In genomic region chr2:200665626-200666453, GRCh38 we compare ENCODE assay signal across 27 cellular contexts.
"Had no signal": no experiment of that assay in that cellular context is flagged by ENCODE, and none has a peak within 500 bp of the region (broad histone marks: within the 10 kb centered on the region; RNA-seq: fewer than 3 reads in every experiment).

No MANE protein-coding gene starts in this region.

- H3K4me1 Mint-ChIP-seq: activated naive CD4-positive, alpha-beta T cell treated with anti-CD3 and anti-CD28 coated beads, Interleukin-2, amount 50 U/mL, for 24 hours; activated T-helper 17 cell treated with anti-CD3 and anti-CD28 coated beads, Interleukin-2, amount 50 U/mL, for 72 hours; immature natural killer cell had no signal

- H3K27ac ChIP-seq: colonic mucosa, dorsolateral prefrontal cortex, gastroesophageal sphincter, pancreas, psoas muscle, right atrium auricular region, spleen, suprapubic skin, tibial artery, upper lobe of right lung, WERI-Rb-1 had no signal

- H3K36me3 ChIP-seq: colonic mucosa, right atrium auricular region, spleen, upper lobe of right lung, WERI-Rb-1 had no signal

- H3K36me3 Mint-ChIP-seq: activated CD4-positive, alpha-beta memory T cell treated with anti-CD3 and anti-CD28 coated beads for 36 hours; activated naive CD4-positive, alpha-beta T cell treated with anti-CD3 and anti-CD28 coated beads, Interleukin-2, amount 50 U/mL, for 24 hours; immature natural killer cell; mesothelial cell of epicardium; naive thymus-derived CD4-positive, alpha-beta T cell had no signal

- H3K4me3 ChIP-seq: colonic mucosa, dorsolateral prefrontal cortex, gastroesophageal sphincter, pancreas, psoas muscle, right atrium auricular region, spleen, suprapubic skin, tibial artery, upper lobe of right lung had no signal

- H3K4me3 Mint-ChIP-seq: activated CD4-positive, alpha-beta memory T cell treated with anti-CD3 and anti-CD28 coated beads for 36 hours; activated CD4-positive, alpha-beta T cell treated with anti-CD3 and anti-CD28 coated beads, Interleukin-2, amount 10 ng/mL, durations not matched to agents 24 days and 14 days; activated naive CD4-positive, alpha-beta T cell treated with anti-CD3 and anti-CD28 coated beads, Interleukin-2, amount 50 U/mL, for 24 hours; activated naive CD8-positive, alpha-beta T cell treated with anti-CD3 and anti-CD28 coated beads, Interleukin-2, amount 50 U/mL, for 24 hours; activated T-cell treated with anti-CD3 and anti-CD28 coated beads, Interleukin-2, amount 50 U/mL, for 4 hours; activated T-helper 17 cell treated with anti-CD3 and anti-CD28 coated beads, Interleukin-2, amount 50 U/mL, for 72 hours; immature natural killer cell; mesothelial cell of epicardium; naive thymus-derived CD4-positive, alpha-beta T cell had no signal

- DNase-seq: activated CD4-positive, alpha-beta memory T cell treated with anti-CD3 and anti-CD28 coated beads for 36 hours; activated CD4-positive, alpha-beta T cell treated with anti-CD3 and anti-CD28 coated beads, Interleukin-2, amount 10 ng/mL, durations not matched to agents 24 days and 14 days; activated CD4-positive, CD25-positive, alpha-beta regulatory T cell treated with anti-CD3 and anti-CD28 coated beads, Interleukin-2, amount 50 U/mL, for 72 hours; activated naive CD8-positive, alpha-beta T cell treated with anti-CD3 and anti-CD28 coated beads, Interleukin-2, amount 50 U/mL, for 24 hours; activated T-cell treated with anti-CD3 and anti-CD28 coated beads, Interleukin-2, amount 50 U/mL, for 4 hours; anterior cingulate cortex; colonic mucosa; dorsolateral prefrontal cortex; effector memory CD4-positive, alpha-beta T cell; erythroblast; hippocampal formation; immature natural killer cell; kidney; naive thymus-derived CD4-positive, alpha-beta T cell; pancreas; psoas muscle; spleen; stimulated activated naive CD4-positive, alpha-beta T cell; tibial artery; upper lobe of right lung; WERI-Rb-1 had no signal

- H3K4me1 ChIP-seq: colonic mucosa, gastroesophageal sphincter, pancreas, psoas muscle, right atrium auricular region, spleen, suprapubic skin, tibial artery, upper lobe of right lung had no signal

- H3K27ac Mint-ChIP-seq: activated CD4-positive, alpha-beta memory T cell treated with anti-CD3 and anti-CD28 coated beads for 36 hours; activated CD4-positive, alpha-beta T cell treated with anti-CD3 and anti-CD28 coated beads, Interleukin-2, amount 10 ng/mL, durations not matched to agents 24 days and 14 days; activated naive CD4-positive, alpha-beta T cell treated with anti-CD3 and anti-CD28 coated beads, Interleukin-2, amount 50 U/mL, for 24 hours; activated naive CD8-positive, alpha-beta T cell treated with anti-CD3 and anti-CD28 coated beads, Interleukin-2, amount 50 U/mL, for 24 hours; activated T-helper 17 cell treated with anti-CD3 and anti-CD28 coated beads, Interleukin-2, amount 50 U/mL, for 72 hours; immature natural killer cell; mesothelial cell of epicardium; naive thymus-derived CD4-positive, alpha-beta T cell had no signal

- ATAC-seq: activated naive CD8-positive, alpha-beta T cell treated with anti-CD3 and anti-CD28 coated beads, Interleukin-2, amount 50 U/mL, for 24 hours; activated T-cell treated with anti-CD3 and anti-CD28 coated beads, Interleukin-2, amount 50 U/mL, for 4 hours; activated T-helper 17 cell treated with anti-CD3 and anti-CD28 coated beads, Interleukin-2, amount 50 U/mL, for 72 hours; gastroesophageal sphincter; naive thymus-derived CD4-positive, alpha-beta T cell; pancreas; upper lobe of right lung had no signal

- H3K27me3 ChIP-seq: colonic mucosa, gastroesophageal sphincter, pancreas, right atrium auricular region, spleen, suprapubic skin, tibial artery, upper lobe of right lung had no signal

- H3K9me3 Mint-ChIP-seq: activated CD4-positive, alpha-beta memory T cell treated with anti-CD3 and anti-CD28 coated beads for 36 hours; activated CD4-positive, alpha-beta T cell treated with anti-CD3 and anti-CD28 coated beads, Interleukin-2, amount 10 ng/mL, durations not matched to agents 24 days and 14 days; activated naive CD4-positive, alpha-beta T cell treated with anti-CD3 and anti-CD28 coated beads, Interleukin-2, amount 50 U/mL, for 24 hours; activated naive CD8-positive, alpha-beta T cell treated with anti-CD3 and anti-CD28 coated beads, Interleukin-2, amount 50 U/mL, for 24 hours; activated T-cell treated with anti-CD3 and anti-CD28 coated beads, Interleukin-2, amount 50 U/mL, for 4 hours; activated T-helper 17 cell treated with anti-CD3 and anti-CD28 coated beads, Interleukin-2, amount 50 U/mL, for 72 hours; immature natural killer cell; naive thymus-derived CD4-positive, alpha-beta T cell had no signal

- H3K9me3 ChIP-seq: colonic mucosa, gastroesophageal sphincter, pancreas, psoas muscle, right atrium auricular region, spleen, suprapubic skin, tibial artery, upper lobe of right lung had no signal
